35 cellular contexts compared by ENCODE assay signal in the genomic region with DNA sequence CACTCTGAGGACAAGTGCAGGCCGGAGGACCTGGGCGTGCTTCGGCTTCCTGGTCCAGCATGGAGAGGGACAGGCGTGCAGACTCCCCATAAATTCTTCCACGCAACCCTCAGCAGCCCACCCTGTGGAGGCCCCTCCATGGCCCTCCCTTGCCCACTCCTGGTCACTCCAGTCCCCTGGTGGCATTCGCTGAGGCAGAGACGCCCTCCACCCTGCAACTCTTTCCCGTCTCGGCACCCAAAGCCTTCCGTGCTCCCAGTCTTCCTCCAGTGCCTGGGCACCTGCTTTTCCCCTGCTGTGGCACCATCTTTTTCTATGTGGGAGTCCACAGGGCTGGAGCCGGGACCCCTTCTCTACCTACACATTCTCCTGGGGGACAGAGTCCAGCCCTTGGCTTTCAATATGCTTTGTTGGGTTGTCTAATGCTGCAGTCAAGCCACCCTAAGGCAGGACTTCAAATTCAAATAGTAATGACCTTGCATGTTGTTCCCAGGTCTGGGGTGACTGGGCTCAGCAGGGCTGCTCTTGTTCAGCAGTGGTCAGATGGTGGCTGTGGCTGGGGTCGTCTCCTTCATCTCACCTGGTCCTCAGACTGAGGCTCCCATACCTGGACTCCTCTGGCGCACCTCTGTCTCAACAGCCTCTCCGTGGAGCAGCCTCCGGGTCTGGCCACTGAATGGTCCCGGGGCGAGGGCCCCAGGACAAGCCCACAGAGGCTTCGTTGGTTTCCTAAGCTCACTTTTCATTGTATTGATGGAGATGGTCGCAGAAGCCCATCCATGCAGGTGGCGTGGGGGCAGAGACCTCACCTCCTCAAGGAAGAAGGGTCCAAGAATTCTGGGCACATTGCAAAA. TPM values are rescaled to one million over a fixed set of nuclear protein-coding genes. Genes with fewer than 3 reads are reported as not detected.
DNase-seq lines count a peak whose midpoint lies in the region; ATAC-seq, FAIRE-seq and TF ChIP-seq lines count a peak whose summit lies in the region.
"Had no signal": no experiment of that assay in that cellular context is flagged by ENCODE, and none has a peak within 500 bp of the region (broad histone marks: within the 10 kb centered on the region; RNA-seq: fewer than 3 reads in every experiment).

No MANE protein-coding gene starts in this region.

- no peaks in the 10 kb centered on the region for H3K79me2 ChIP-seq in HepG2 (ENCODE audit: insufficient read depth, low read length)

- no peak overlapping the region for H3K4me3 ChIP-seq in RWPE2 (ENCODE audit: severe bottlenecking)
- no peak overlapping the region for H3K4me3 ChIP-seq in HepG2 (replicated peaks in 1 of 3; ENCODE audit: insufficient read depth in 1 of 3, low read depth in 2 of 3, low read length in 3 of 3)
- no peak overlapping the region for H3K4me3 ChIP-seq in spleen
- H3K4me3 ChIP-seq in mucosa of descending colon: no peak overlapping the region
- H3K4me3 ChIP-seq: dorsolateral prefrontal cortex, gastroesophageal sphincter, GM23248, ovary had no signal

- H3K36me3 ChIP-seq in RWPE2 (ENCODE audit: low read depth) (no peaks in the 10 kb centered on the region), HepG2 (replicated peaks in 1 of 2; ENCODE audit: control insufficient read depth in 1 of 2, insufficient read depth in 2 of 2, low read length in 2 of 2) (no peaks in the 10 kb centered on the region), spleen (no peaks in the 10 kb centered on the region), mucosa of descending colon (ENCODE audit: low read depth) (no peaks in the 10 kb centered on the region)
- H3K36me3 ChIP-seq: gastroesophageal sphincter, ovary had no signal

- intact Hi-C loops in activated naive CD4-positive, alpha-beta T cell treated with anti-CD3 and anti-CD28 coated beads for 36 hours (cut with micrococcal nuclease): no loop called here
- intact Hi-C loops in HepG2 (cut with micrococcal nuclease; ENCODE audit: unreplicated experiment): no loop called here
- intact Hi-C loops in spleen (cut with DNase I; ENCODE audit: low total_unique reads): no loop called here
- intact Hi-C loops in mucosa of descending colon (cut with DNase I, micrococcal nuclease): no loop called here

- WGBS in HepG2 (ENCODE audit: low lambda C conversion rate): 12% methylated on average over 10 of the region's 20 CpGs
- WGBS in spleen, 5 donors: 80 to 93% (median 87%) methylated on average over 18 to 20 of the region's 20 CpGs

- no peak overlapping the region for H3K4me3 Mint-ChIP-seq in activated naive CD4-positive, alpha-beta T cell treated with anti-CD3 and anti-CD28 coated beads, Interleukin-2, amount 50 U/mL, for 24 hours
- H3K4me3 Mint-ChIP-seq in activated naive CD4-positive, alpha-beta T cell treated with anti-CD3 and anti-CD28 coated beads for 36 hours: no peak overlapping the region
- H3K4me3 Mint-ChIP-seq: activated CD4-positive, alpha-beta T cell treated with anti-CD3 and anti-CD28 coated beads, Interleukin-2, amount 10 ng/mL, durations not matched to agents 7 days and 5 days; activated CD8-positive, alpha-beta memory T cell treated with anti-CD3 and anti-CD28 coated beads, Interleukin-2, amount 10 ng/mL, durations not matched to agents 7 days and 5 days; CD4-positive, alpha-beta T cell; immature natural killer cell; naive thymus-derived CD4-positive, alpha-beta T cell; stimulated activated effector memory CD8-positive, alpha-beta T cell treated with anti-CD3 and anti-CD28 coated beads, Interleukin-12 subunit alpha, Interleukin-12 subunit beta, amount 100 ng/mL, for 72 hours had no signal

- TF ChIP-seq CTCF in RWPE2 (IDR thresholded peaks at IDR 0.05; ENCODE audit: poor library complexity, severe bottlenecking) (no peak), HepG2 (CRISPR knock-in tag; IDR thresholded peaks at IDR 0.05) (no peak), spleen (IDR thresholded peaks at IDR 0.05 in 8 of 11, conservative IDR thresholded peaks at IDR 0.05 in 3 of 11) (no peak), mucosa of descending colon (IDR thresholded peaks at IDR 0.05) (no peak)

- no peaks in the 10 kb centered on the region for H3K27me3 Mint-ChIP-seq in activated naive CD4-positive, alpha-beta T cell treated with anti-CD3 and anti-CD28 coated beads, Interleukin-2, amount 50 U/mL, for 24 hours
- peaks cover 3% of the 10 kb centered on the region for H3K27me3 Mint-ChIP-seq in activated naive CD4-positive, alpha-beta T cell treated with anti-CD3 and anti-CD28 coated beads for 36 hours (ENCODE audit: low read depth)
- H3K27me3 Mint-ChIP-seq: activated CD4-positive, alpha-beta T cell treated with anti-CD3 and anti-CD28 coated beads, Interleukin-2, amount 10 ng/mL, durations not matched to agents 7 days and 5 days; CD4-positive, alpha-beta T cell had no signal

- H3K4me1 Mint-ChIP-seq in activated naive CD4-positive, alpha-beta T cell treated with anti-CD3 and anti-CD28 coated beads, Interleukin-2, amount 50 U/mL, for 24 hours: peaks cover 2% of the 10 kb centered on the region
- H3K4me1 Mint-ChIP-seq in activated naive CD4-positive, alpha-beta T cell treated with anti-CD3 and anti-CD28 coated beads for 36 hours (ENCODE audit: low read depth): peaks cover 10% of the 10 kb centered on the region
- H3K4me1 Mint-ChIP-seq: immature natural killer cell had no signal

- TF ChIP-seq POLR2A in HepG2 (IDR thresholded peaks at IDR 0.05; ENCODE audit: insufficient read depth in 1 of 2, low read depth in 2 of 2, low read length in 2 of 2): no peak
- no peak for TF ChIP-seq POLR2A in spleen (IDR thresholded peaks at IDR 0.05)

- H3K27ac Mint-ChIP-seq in activated naive CD4-positive, alpha-beta T cell treated with anti-CD3 and anti-CD28 coated beads, Interleukin-2, amount 50 U/mL, for 24 hours: peak overlapping the region; percentile 41
- no peak overlapping the region for H3K27ac Mint-ChIP-seq in activated naive CD4-positive, alpha-beta T cell treated with anti-CD3 and anti-CD28 coated beads for 36 hours
- H3K27ac Mint-ChIP-seq: activated CD4-positive, alpha-beta T cell treated with anti-CD3 and anti-CD28 coated beads, Interleukin-2, amount 10 ng/mL, durations not matched to agents 7 days and 5 days; activated CD8-positive, alpha-beta memory T cell treated with anti-CD3 and anti-CD28 coated beads, Interleukin-2, amount 10 ng/mL, durations not matched to agents 7 days and 5 days; CD4-positive, alpha-beta T cell; IgD-negative memory B cell; immature natural killer cell; stimulated activated effector memory CD8-positive, alpha-beta T cell treated with anti-CD3 and anti-CD28 coated beads, Interleukin-12 subunit alpha, Interleukin-12 subunit beta, amount 100 ng/mL, for 72 hours had no signal

- BruUV-seq in HepG2 (replicated peaks; lab: Mats Ljungman, UMichigan): no TSS peak

- H3K27ac ChIP-seq in RWPE2 (ENCODE audit: poor library complexity, severe bottlenecking) (no peak overlapping the region), HepG2 (ENCODE audit: extremely low read length, insufficient read depth, low read length) (no peak overlapping the region), spleen (no peak overlapping the region)
- H3K27ac ChIP-seq: dorsolateral prefrontal cortex, gastroesophageal sphincter, GM23248, ovary had no signal

- no peak for FAIRE-seq in HepG2 (lab: Jason Lieb, UNC)
- FAIRE-seq in RCC 7860 (lab: Jason Lieb, UNC): no peak
- FAIRE-seq: astrocyte, D721Med, GM12892 had no signal

- in situ Hi-C loops in HepG2 (cut with HindIII; ENCODE audit: extremely low pct_ligation_motif_present, low pct_unique_long_range_greater_than_20kb): no loop called here

- ATAC-seq in RWPE2 (ENCODE audit: low read depth) (no peak), HepG2 (no peak), mucosa of descending colon (no peak)
- ATAC-seq: activated CD8-positive, alpha-beta memory T cell treated with anti-CD3 and anti-CD28 coated beads, Interleukin-2, amount 10 ng/mL, durations not matched to agents 7 days and 5 days; gastroesophageal sphincter; left lobe of liver; naive thymus-derived CD4-positive, alpha-beta T cell; stimulated activated effector memory CD8-positive, alpha-beta T cell treated with anti-CD3 and anti-CD28 coated beads, Interleukin-12 subunit alpha, Interleukin-12 subunit beta, amount 100 ng/mL, for 72 hours had no signal

- H3K9ac ChIP-seq in HepG2 (ENCODE audit: insufficient read depth, low read depth, low read length): no peak overlapping the region
- H3K9ac ChIP-seq: GM23248 had no signal

- no peak for DNase-seq in activated naive CD4-positive, alpha-beta T cell treated with anti-CD3 and anti-CD28 coated beads for 36 hours
- DNase-seq in RWPE2 (ENCODE audit: low spot score) (peak; percentile 61), HepG2 (ENCODE audit: low spot score) (no peak), spleen (peak; percentile 64), mucosa of descending colon (no peak), RCC 7860 (ENCODE audit: low spot score) (no peak), cerebellum (ENCODE audit: low spot score) (no peak)
- DNase-seq: 8988T; activated CD4-positive, alpha-beta T cell treated with anti-CD3 and anti-CD28 coated beads, Interleukin-2, amount 10 ng/mL, durations not matched to agents 7 days and 5 days; activated CD8-positive, alpha-beta memory T cell treated with anti-CD3 and anti-CD28 coated beads, Interleukin-2, amount 10 ng/mL, durations not matched to agents 7 days and 5 days; activated naive CD4-positive, alpha-beta T cell treated with Interleukin-2 at 50 U/mL for 16 hours; activated T-cell treated with anti-CD3 and anti-CD28 coated beads, Interleukin-2, amount 50 U/mL, for 48 hours; CD4-positive, alpha-beta T cell; central memory CD4-positive, alpha-beta T cell; GM23248; hippocampal formation; immature natural killer cell; naive thymus-derived CD4-positive, alpha-beta T cell; NCI-H1105; NCI-H187 treated with DMSO at 0.1 percent for 48 hours; NCI-H2171 treated with DMSO at 0.1 percent for 48 hours; NCI-H524 treated with DMSO at 0.1 percent for 48 hours; SHP77; stimulated activated CD4-positive, alpha-beta T cell treated with anti-CD3 and anti-CD28 coated beads, Interleukin-12 subunit alpha, Interleukin-12 subunit beta, amount 100 ng/mL, for 4 hours; stimulated activated CD4-positive, alpha-beta T cell treated with anti-CD3 and anti-CD28 coated beads, Interleukin-4, amount 100 ng/mL, for 1 hour had no signal

- TF ChIP-seq EP300 in HepG2 (IDR thresholded peaks at IDR 0.05; ENCODE audit: low read depth in 2 of 2, low read length in 2 of 2): no peak
- no peak for TF ChIP-seq EP300 in HepG2 (CRISPR knock-in tag; IDR thresholded peaks at IDR 0.05; ENCODE audit: borderline replicate concordance)

- H4K20me1 ChIP-seq in HepG2 (ENCODE audit: insufficient read depth, low read length): no peaks in the 10 kb centered on the region

- H3K9me3 ChIP-seq in RWPE2 (ENCODE audit: severe bottlenecking): no peaks in the 10 kb centered on the region
- no peaks in the 10 kb centered on the region for H3K9me3 ChIP-seq in HepG2 (ENCODE audit: low read length)
- no peaks in the 10 kb centered on the region for H3K9me3 ChIP-seq in spleen
- H3K9me3 ChIP-seq in mucosa of descending colon: no peaks in the 10 kb centered on the region
- H3K9me3 ChIP-seq: gastroesophageal sphincter, ovary had no signal

- H3K4me2 ChIP-seq in HepG2 (ENCODE audit: low read depth, low read length): no peak overlapping the region

- no peaks in the 10 kb centered on the region for H3K9me3 Mint-ChIP-seq in activated naive CD4-positive, alpha-beta T cell treated with anti-CD3 and anti-CD28 coated beads, Interleukin-2, amount 50 U/mL, for 24 hours
- H3K9me3 Mint-ChIP-seq in activated naive CD4-positive, alpha-beta T cell treated with anti-CD3 and anti-CD28 coated beads for 36 hours: no peaks in the 10 kb centered on the region
- H3K9me3 Mint-ChIP-seq: activated CD4-positive, alpha-beta T cell treated with anti-CD3 and anti-CD28 coated beads, Interleukin-2, amount 10 ng/mL, durations not matched to agents 7 days and 5 days; CD4-positive, alpha-beta T cell; immature natural killer cell; naive thymus-derived CD4-positive, alpha-beta T cell; stimulated activated effector memory CD8-positive, alpha-beta T cell treated with anti-CD3 and anti-CD28 coated beads, Interleukin-12 subunit alpha, Interleukin-12 subunit beta, amount 100 ng/mL, for 72 hours had no signal

- H3K27me3 ChIP-seq in RWPE2 (ENCODE audit: insufficient read depth, poor library complexity, severe bottlenecking) (no peaks in the 10 kb centered on the region), HepG2 (ENCODE audit: control insufficient read depth in 1 of 2, insufficient read depth in 2 of 2, low read length in 2 of 2) (peaks cover 17 to 82% of the 10 kb centered on the region in 2 experiments; a peak in 4 of 5 replicates), spleen (replicated peaks in 1 of 7) (peaks cover 0 to 32% (median 0%) of the 10 kb centered on the region in 7 donors)
- H3K27me3 ChIP-seq: ovary had no signal

- H3K36me3 Mint-ChIP-seq in activated naive CD4-positive, alpha-beta T cell treated with anti-CD3 and anti-CD28 coated beads, Interleukin-2, amount 50 U/mL, for 24 hours: no peaks in the 10 kb centered on the region
- no peaks in the 10 kb centered on the region for H3K36me3 Mint-ChIP-seq in activated naive CD4-positive, alpha-beta T cell treated with anti-CD3 and anti-CD28 coated beads for 36 hours (ENCODE audit: low read depth)
- H3K36me3 Mint-ChIP-seq: activated CD8-positive, alpha-beta memory T cell treated with anti-CD3 and anti-CD28 coated beads, Interleukin-2, amount 10 ng/mL, durations not matched to agents 7 days and 5 days; immature natural killer cell; naive thymus-derived CD4-positive, alpha-beta T cell; stimulated activated effector memory CD8-positive, alpha-beta T cell treated with anti-CD3 and anti-CD28 coated beads, Interleukin-12 subunit alpha, Interleukin-12 subunit beta, amount 100 ng/mL, for 72 hours had no signal

- TF ChIP-seq RAD21 in HepG2 (CRISPR knock-in tag; IDR thresholded peaks at IDR 0.05): no peak

- H2AFZ ChIP-seq in HepG2 (ENCODE audit: low read length): no peak overlapping the region
- H2AFZ ChIP-seq: GM23248 had no signal

- H3K4me1 ChIP-seq in RWPE2 (ENCODE audit: insufficient read depth, poor library complexity, severe bottlenecking): no peaks in the 10 kb centered on the region
- H3K4me1 ChIP-seq in HepG2 (ENCODE audit: insufficient read depth, low read length): peaks cover 10% of the 10 kb centered on the region; the same call in 1 of the 2 replicates
- H3K4me1 ChIP-seq in spleen: peaks cover 0 to 32% (median 2%) of the 10 kb centered on the region in 6 donors
- H3K4me1 ChIP-seq in mucosa of descending colon (ENCODE audit: low read depth): no peaks in the 10 kb centered on the region
- H3K4me1 ChIP-seq: gastroesophageal sphincter had no signal

- POLR2A ChIA-PET in HepG2 (lab: Yijun Ruan, JAX): no interaction called here

- CTCF ChIA-PET in activated naive CD4-positive, alpha-beta T cell treated with anti-CD3 and anti-CD28 coated beads for 36 hours (lab: Charles Lee): no interaction called here
- CTCF ChIA-PET in HepG2 (lab: Yijun Ruan, JAX; ENCODE audit: low intra/inter-chr PET ratio, low total read pairs): no interaction called here

RNA-seq across cellular contexts. Expression of gene MRPL36, which starts 15.2 kb away (rescaled TPM):
- 10 to 100 TPM; 60.7 to 63.4 TPM for total RNA-seq in activated naive CD4-positive, alpha-beta T cell treated with anti-CD3 and anti-CD28 coated beads for 36 hours
- 113 and 135 TPM in 2 replicates for total RNA-seq in HepG2 (2016; rRNA removed; fragmentation: Illumina TruSeq; extraction: Trizol)
- total RNA-seq in HepG2 (2016; cell fraction: cytosol; rRNA removed; fragmentation: Illumina TruSeq; extraction: Trizol; ENCODE audit: low read depth): 108 and 113 TPM in 2 replicates
- total RNA-seq in HepG2 (2016; cell fraction: insoluble cytoplasmic fraction; rRNA removed; fragmentation: Illumina TruSeq; extraction: Trizol): 108 and 154 TPM in 2 replicates
- total RNA-seq in HepG2 (2016; cell fraction: membrane; rRNA removed; fragmentation: Illumina TruSeq; extraction: Trizol): 76.0 and 81.1 TPM in 2 replicates
- total RNA-seq in HepG2 (2016; cell fraction: nucleus; rRNA removed; fragmentation: Illumina TruSeq; extraction: Trizol): 37.1 and 47.0 TPM in 2 replicates
- polyA plus RNA-seq in HepG2 (2011; rRNA removed): 70.5 and 71.3 TPM in 2 replicates
- polyA plus RNA-seq in HepG2 (2011; cell fraction: cytosol; rRNA removed): 65.9 and 74.3 TPM in 2 replicates
- polyA plus RNA-seq in HepG2 (2011; cell fraction: nucleus; rRNA removed): 25.2 and 29.0 TPM in 2 replicates
- 59.1 and 65.6 TPM in 2 replicates for polyA plus RNA-seq in HepG2 (2012)
- polyA plus RNA-seq in HepG2 (2016; cell fraction: cytosol; fragmentation: Illumina TruSeq; extraction: Trizol; ENCODE audit: low read depth): 88.2 and 98.8 TPM in 2 replicates
- polyA plus RNA-seq in HepG2 (2016; cell fraction: insoluble cytoplasmic fraction; fragmentation: Illumina TruSeq; extraction: Trizol; ENCODE audit: low read depth): 150 and 160 TPM in 2 replicates
- 60.1 and 66.8 TPM in 2 replicates for polyA plus RNA-seq in HepG2 (2016; cell fraction: membrane; fragmentation: Illumina TruSeq; extraction: Trizol; ENCODE audit: low read depth)
- polyA plus RNA-seq in HepG2 (2016; cell fraction: nucleus; fragmentation: Illumina TruSeq; extraction: Trizol; ENCODE audit: insufficient read depth, low read depth): 65.9 and 77.9 TPM in 2 replicates
- 30.3 and 163 TPM in 2 replicates for polyA minus RNA-seq in HepG2 (2011; rRNA and poly(A)+ RNA removed; ENCODE audit: low replicate concordance)
- polyA minus RNA-seq in HepG2 (2011; cell fraction: cytosol; rRNA and poly(A)+ RNA removed): 21.5 and 22.2 TPM in 2 replicates
- 21.4 and 25.5 TPM in 2 replicates for polyA minus RNA-seq in HepG2 (2011; cell fraction: nucleus; rRNA and poly(A)+ RNA removed)
- total RNA-seq in spleen: 10 to 100 TPM; 20.3 to 45.0 (median 22.0) TPM
- polyA plus RNA-seq in spleen: 10 to 100 TPM; 59.3 to 77.3 (median 66.2) TPM
- 10 to 100 TPM; 26.3 to 41.4 (median 28.6) TPM for total RNA-seq in mucosa of descending colon
- 15.0 TPM for total RNA-seq in cerebellum

RNA-seq across cellular contexts. Expression of gene NDUFS6, which starts 16.8 kb away (rescaled TPM):
- 10 to 100 TPM; 39.5 to 44.6 TPM for total RNA-seq in activated naive CD4-positive, alpha-beta T cell treated with anti-CD3 and anti-CD28 coated beads for 36 hours
- total RNA-seq in HepG2 (2016; rRNA removed; fragmentation: Illumina TruSeq; extraction: Trizol) (50.4 and 63.7 TPM in 2 replicates), spleen (10 to 100 TPM; 18.2 to 38.4 (median 25.1) TPM), mucosa of descending colon (10 to 100 TPM; 38.7 to 43.5 (median 39.3) TPM), cerebellum (13.2 TPM)
- 15.2 and 15.4 TPM in 2 replicates for total RNA-seq in HepG2 (2016; cell fraction: cytosol; rRNA removed; fragmentation: Illumina TruSeq; extraction: Trizol; ENCODE audit: low read depth)
- 53.0 and 63.5 TPM in 2 replicates for total RNA-seq in HepG2 (2016; cell fraction: insoluble cytoplasmic fraction; rRNA removed; fragmentation: Illumina TruSeq; extraction: Trizol)
- total RNA-seq in HepG2 (2016; cell fraction: membrane; rRNA removed; fragmentation: Illumina TruSeq; extraction: Trizol): 25.8 and 27.4 TPM in 2 replicates
- 17.5 and 20.2 TPM in 2 replicates for total RNA-seq in HepG2 (2016; cell fraction: nucleus; rRNA removed; fragmentation: Illumina TruSeq; extraction: Trizol)
- polyA plus RNA-seq in HepG2 (2011; rRNA removed) (22.2 and 23.7 TPM in 2 replicates), spleen (10 to 100 TPM; 36.7 to 74.2 (median 49.3) TPM)
- 72.6 and 97.8 TPM in 2 replicates for polyA plus RNA-seq in HepG2 (2011; cell fraction: cytosol; rRNA removed)
- polyA plus RNA-seq in HepG2 (2011; cell fraction: nucleus; rRNA removed): 21.7 and 33.4 TPM in 2 replicates
- 46.4 and 50.3 TPM in 2 replicates for polyA plus RNA-seq in HepG2 (2012)
- 27.6 and 35.6 TPM in 2 replicates for polyA plus RNA-seq in HepG2 (2016; cell fraction: cytosol; fragmentation: Illumina TruSeq; extraction: Trizol; ENCODE audit: low read depth)
- polyA plus RNA-seq in HepG2 (2016; cell fraction: insoluble cytoplasmic fraction; fragmentation: Illumina TruSeq; extraction: Trizol; ENCODE audit: low read depth): 110 and 131 TPM in 2 replicates
- polyA plus RNA-seq in HepG2 (2016; cell fraction: membrane; fragmentation: Illumina TruSeq; extraction: Trizol; ENCODE audit: low read depth): 36.7 and 40.8 TPM in 2 replicates
- 54.4 and 56.6 TPM in 2 replicates for polyA plus RNA-seq in HepG2 (2016; cell fraction: nucleus; fragmentation: Illumina TruSeq; extraction: Trizol; ENCODE audit: insufficient read depth, low read depth)
- 9.7 and 41.7 TPM in 2 replicates for polyA minus RNA-seq in HepG2 (2011; rRNA and poly(A)+ RNA removed; ENCODE audit: low replicate concordance)
- polyA minus RNA-seq in HepG2 (2011; cell fraction: cytosol; rRNA and poly(A)+ RNA removed): 11.4 and 22.6 TPM in 2 replicates
- polyA minus RNA-seq in HepG2 (2011; cell fraction: nucleus; rRNA and poly(A)+ RNA removed): 8.5 and 11.5 TPM in 2 replicates

Comparison
In these comparisons a context has a peak if more than half of its experiments do, and no peak if none do; other contexts are left out.
1. DNase-seq: peak in RWPE2 (single experiment) and spleen (single experiment); none in activated naive CD4-positive, alpha-beta T cell treated with anti-CD3 and anti-CD28 coated beads for 36 hours (single experiment), HepG2 (single experiment), mucosa of descending colon (0 of 3), RCC 7860 (single experiment) and cerebellum (single experiment).